24 cellular contexts compared by ENCODE assay signal in the genomic region with DNA sequence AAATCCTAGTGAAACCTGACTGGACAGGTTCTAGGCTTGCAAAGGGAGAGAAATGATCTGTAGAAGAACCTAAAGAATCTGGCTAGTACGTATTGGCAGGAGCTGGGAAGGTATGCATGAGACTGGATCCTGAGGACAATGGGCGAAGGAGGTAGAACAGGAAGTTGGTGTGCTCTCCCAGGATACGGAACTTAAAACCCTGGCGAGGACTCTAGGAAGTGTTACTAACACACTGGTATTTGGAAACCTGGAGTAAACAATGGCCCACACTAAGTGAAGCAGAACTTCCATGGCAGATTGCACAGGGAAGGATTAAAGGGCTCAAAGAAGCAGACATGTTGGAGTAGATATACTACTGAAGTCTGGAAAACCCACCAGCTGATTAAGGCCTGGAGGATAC. TPM values are rescaled to one million over a fixed set of nuclear protein-coding genes. Genes with fewer than 3 reads are reported as not detected.
DNase-seq lines count a peak whose midpoint lies in the region; ATAC-seq and TF ChIP-seq lines count a peak whose summit lies in the region.
"Had no signal": no experiment of that assay in that cellular context is flagged by ENCODE, and none has a peak within 500 bp of the region (broad histone marks: within the 10 kb centered on the region; RNA-seq: fewer than 3 reads in every experiment).

No MANE protein-coding gene starts in this region.

- no peak for ATAC-seq in stimulated activated naive CD8-positive, alpha-beta T cell treated with anti-CD3 and anti-CD28 coated beads, Interleukin-15, Interleukin-2, amounts not matched to agents 100 U/mL and 50 U/mL, for 24 hours
- no peak for ATAC-seq in psoas muscle
- ATAC-seq: A549 had no signal

- H3K9ac ChIP-seq in SK-N-MC (ENCODE audit: insufficient read length) (no peak overlapping the region), neural progenitor cell (no peak overlapping the region)
- H3K9ac ChIP-seq: BLaER1 treated with 17β-estradiol and CSF1 and Interleukin-3, amounts not matched to agents 10 nM and 100 nM had no signal

- H3K4me1 ChIP-seq in neural progenitor cell (no peaks in the 10 kb centered on the region), psoas muscle (no peaks in the 10 kb centered on the region)
- H3K4me1 ChIP-seq: A549, BE2C, HAP-1 had no signal

- H3K36me3 Mint-ChIP-seq in endothelial cell (ENCODE audit: low read depth, unreplicated experiment) (no peaks in the 10 kb centered on the region), neural progenitor cell (no peaks in the 10 kb centered on the region)
- H3K36me3 Mint-ChIP-seq: CD14-positive monocyte; CD4-positive, alpha-beta memory T cell had no signal

- H3K4me3 ChIP-seq in SK-N-MC (no peak overlapping the region), neural progenitor cell (no peak overlapping the region), psoas muscle (no peak overlapping the region)
- H3K4me3 ChIP-seq: A549; BLaER1 treated with 17β-estradiol and CSF1 and Interleukin-3, amounts not matched to agents 10 nM and 100 nM; HAP-1 had no signal

- H2AFZ ChIP-seq in neural progenitor cell (replicated peaks) = no peak overlapping the region

- H3K36me3 ChIP-seq in SK-N-MC (ENCODE audit: insufficient read depth, low read length) (no peaks in the 10 kb centered on the region), neural progenitor cell (no peaks in the 10 kb centered on the region), psoas muscle (ENCODE audit: insufficient read depth in 1 of 2, low read depth in 1 of 2) (no peaks in the 10 kb centered on the region)
- H3K36me3 ChIP-seq: BE2C; BLaER1 treated with 17β-estradiol and CSF1 and Interleukin-3, amounts not matched to agents 10 nM and 100 nM; HAP-1 had no signal

- H3K9me3 Mint-ChIP-seq in endothelial cell (ENCODE audit: unreplicated experiment) (no peaks in the 10 kb centered on the region), neural progenitor cell (peaks cover 13% of the 10 kb centered on the region)
- H3K9me3 Mint-ChIP-seq: CD4-positive, alpha-beta memory T cell; HFFc6 had no signal

- DNase-seq in SK-N-MC (ENCODE audit: low read depth, low spot score) (no peak), endothelial cell (ENCODE audit: low spot score) (no peak), neural progenitor cell (ENCODE audit: low spot score) (no peak), GM10248 (ENCODE audit: extremely low spot score) (no peak), middle frontal gyrus (ENCODE audit: extremely low spot score, low spot score) (no peak), psoas muscle (no peak)
- no peak for DNase-seq in stimulated activated naive CD8-positive, alpha-beta T cell treated with anti-CD3 and anti-CD28 coated beads, Interleukin-15, Interleukin-2, amounts not matched to agents 100 U/mL and 50 U/mL, for 24 hours
- DNase-seq: 8988T; ACHN; AML-193; BE2C; Calu3; CD4-positive, alpha-beta memory T cell; COR-L47; DMS53; DMS79 treated with DMSO at 0.1 percent for 48 hours; GF-D8; GOT3; HFFc6 had no signal

- H3K9me3 ChIP-seq in SK-N-MC (ENCODE audit: low read depth, low read length) (no peaks in the 10 kb centered on the region), neural progenitor cell (ENCODE audit: low read depth) (no peaks in the 10 kb centered on the region), psoas muscle (no peaks in the 10 kb centered on the region)
- H3K9me3 ChIP-seq: A549, BE2C, HAP-1 had no signal

- no peak overlapping the region for H3K4me2 ChIP-seq in neural progenitor cell
- H3K4me2 ChIP-seq: A549; BLaER1 treated with 17β-estradiol and CSF1 and Interleukin-3, amounts not matched to agents 10 nM and 100 nM had no signal

- H4K20me1 ChIP-seq in neural progenitor cell (ENCODE audit: low read depth) = no peaks in the 10 kb centered on the region
- H4K20me1 ChIP-seq: BLaER1 treated with 17β-estradiol and CSF1 and Interleukin-3, amounts not matched to agents 10 nM and 100 nM had no signal

- H3K79me2 ChIP-seq in neural progenitor cell (ENCODE audit: low read depth) = no peaks in the 10 kb centered on the region

- H3K27me3 ChIP-seq in neural progenitor cell (no peaks in the 10 kb centered on the region), psoas muscle (ENCODE audit: insufficient read depth in 3 of 3, low read length in 2 of 3) (peaks cover 0 to 2% (median 0%) of the 10 kb centered on the region in 3 donors)
- H3K27me3 ChIP-seq: BE2C had no signal

- 70 to 92% (median 71%) methylated on average over 4 of the region's 4 CpGs for WGBS in psoas muscle, 3 donors

- intact Hi-C loops in psoas muscle (cut with DNase I) = no loop called here

- H3K4me3 Mint-ChIP-seq in endothelial cell (ENCODE audit: unreplicated experiment) = no peak overlapping the region
- no peak overlapping the region for H3K4me3 Mint-ChIP-seq in neural progenitor cell
- H3K4me3 Mint-ChIP-seq: CD14-positive monocyte; CD4-positive, alpha-beta memory T cell; HFFc6 had no signal

- H3K4me1 Mint-ChIP-seq in endothelial cell (ENCODE audit: unreplicated experiment) (peaks cover 9% of the 10 kb centered on the region), neural progenitor cell (peaks cover 11% of the 10 kb centered on the region)

- no peaks in the 10 kb centered on the region for H3F3A ChIP-seq in neural progenitor cell (ENCODE audit: low read depth)

- H3K27ac ChIP-seq in SK-N-MC (peak overlapping the region; percentile 98; the same call in 1 of the 2 replicates), neural progenitor cell (no peak overlapping the region), psoas muscle (no peak overlapping the region)
- H3K27ac ChIP-seq: A549; BLaER1 treated with 17β-estradiol and CSF1 and Interleukin-3, amounts not matched to agents 10 nM and 100 nM had no signal

- CTCF ChIA-PET in GM10248 (lab: Yijun Ruan, JAX) = no interaction called here

- POLR2A ChIA-PET in GM10248 (lab: Yijun Ruan, JAX) = no interaction called here

- H3K27me3 Mint-ChIP-seq in endothelial cell (ENCODE audit: unreplicated experiment) (peaks cover 3% of the 10 kb centered on the region), neural progenitor cell (ENCODE audit: insufficient read depth, low read depth) (peaks cover 4% of the 10 kb centered on the region)
- H3K27me3 Mint-ChIP-seq: CD4-positive, alpha-beta memory T cell had no signal

- TF ChIP-seq CTCF in endothelial cell (IDR thresholded peaks at IDR 0.05; ENCODE audit: unreplicated experiment) (no peak), neural progenitor cell (IDR thresholded peaks at IDR 0.05) (no peak), GM10248 (IDR thresholded peaks at IDR 0.05; ENCODE audit: control extremely low read depth, extremely low read depth, low read depth, missing control alignments) (no peak), psoas muscle (IDR thresholded peaks at IDR 0.05) (no peak)

- H3K27ac Mint-ChIP-seq in endothelial cell (ENCODE audit: unreplicated experiment) (peak overlapping the region; percentile 86), neural progenitor cell (peak overlapping the region; percentile 76)
- H3K27ac Mint-ChIP-seq: CD4-positive, alpha-beta memory T cell; HFFc6 had no signal

RNA-seq across cellular contexts. Expression of a gene that starts 9.2 kb away (rescaled TPM):
- 2.9 TPM for total RNA-seq in endothelial cell (ENCODE audit: unreplicated experiment)
- 0.53 TPM in 1 of 2 replicates, not detected in the other for total RNA-seq in neural progenitor cell (ENCODE audit: low replicate concordance)
- total RNA-seq in psoas muscle = 1 to 10 TPM in 3 of 4 donors, under 1 TPM in 1; 0.84 to 7.0 (median 2.6) TPM
- 1 to 10 TPM in 2 of 3 donors, under 1 TPM in 1; 0.80 to 2.4 (median 2.3) TPM for polyA plus RNA-seq in psoas muscle
- total RNA-seq: Daoy had no signal

RNA-seq across cellular contexts. Expression of a gene that starts 19.2 kb away (rescaled TPM):
- total RNA-seq in endothelial cell (ENCODE audit: unreplicated experiment) = 27.5 TPM
- total RNA-seq in neural progenitor cell (ENCODE audit: low replicate concordance) = 0.06 and 0.40 TPM in 2 replicates
- total RNA-seq in psoas muscle = 1 to 10 TPM in 3 of 4 donors, under 1 TPM in 1; 0.51 to 1.8 (median 1.6) TPM
- 1 to 10 TPM in 1 of 3 donors, under 1 TPM in 2; 0.86 to 1.6 (median 0.90) TPM for polyA plus RNA-seq in psoas muscle

RNA-seq across cellular contexts. Expression of a gene that starts 28.3 kb away (rescaled TPM):
- total RNA-seq in endothelial cell (ENCODE audit: unreplicated experiment) = 267 TPM
- total RNA-seq in neural progenitor cell (ENCODE audit: low replicate concordance) = 21.6 and 40.5 TPM in 2 replicates
- total RNA-seq in psoas muscle = 100 to 1,000 TPM in 1 of 4 donors, 10 to 100 TPM in 3; 33.2 to 157 (median 57.2) TPM
- polyA plus RNA-seq in psoas muscle = 100 to 1,000 TPM in 1 of 3 donors, 10 to 100 TPM in 2; 15.7 to 190 (median 33.7) TPM

RNA-seq across cellular contexts. Expression of a gene that starts 39.9 kb away (rescaled TPM):
- total RNA-seq in endothelial cell (ENCODE audit: unreplicated experiment) (29.4 TPM), neural progenitor cell (ENCODE audit: low replicate concordance) (16.6 and 28.9 TPM in 2 replicates), psoas muscle (10 to 100 TPM; 30.7 to 55.7 (median 34.2) TPM)
- polyA plus RNA-seq in psoas muscle = 10 to 100 TPM; 18.7 to 42.8 (median 33.3) TPM

RNA-seq across cellular contexts. Expression of a gene that starts 48.5 kb away (rescaled TPM):
- total RNA-seq in endothelial cell (ENCODE audit: unreplicated experiment) (76.5 TPM), neural progenitor cell (ENCODE audit: low replicate concordance) (88.5 and 91.9 TPM in 2 replicates), psoas muscle (10 to 100 TPM; 67.8 to 87.1 (median 80.4) TPM)
- 100 to 1,000 TPM; 124 to 172 (median 143) TPM for polyA plus RNA-seq in psoas muscle

Comparison
In these comparisons a context has a peak if more than half of its experiments do, and no peak if none do; other contexts are left out.
1. RNA of a gene that starts 19.2 kb away (total RNA-seq): 27.5 TPM in endothelial cell (single experiment); 0.51 to 1.8 TPM in psoas muscle and 0.06 to 0.40 TPM in neural progenitor cell; every median in the first group is over 10 times any median in the second.